ENCODE assay signal across 8 cellular contexts in the genomic region with DNA sequence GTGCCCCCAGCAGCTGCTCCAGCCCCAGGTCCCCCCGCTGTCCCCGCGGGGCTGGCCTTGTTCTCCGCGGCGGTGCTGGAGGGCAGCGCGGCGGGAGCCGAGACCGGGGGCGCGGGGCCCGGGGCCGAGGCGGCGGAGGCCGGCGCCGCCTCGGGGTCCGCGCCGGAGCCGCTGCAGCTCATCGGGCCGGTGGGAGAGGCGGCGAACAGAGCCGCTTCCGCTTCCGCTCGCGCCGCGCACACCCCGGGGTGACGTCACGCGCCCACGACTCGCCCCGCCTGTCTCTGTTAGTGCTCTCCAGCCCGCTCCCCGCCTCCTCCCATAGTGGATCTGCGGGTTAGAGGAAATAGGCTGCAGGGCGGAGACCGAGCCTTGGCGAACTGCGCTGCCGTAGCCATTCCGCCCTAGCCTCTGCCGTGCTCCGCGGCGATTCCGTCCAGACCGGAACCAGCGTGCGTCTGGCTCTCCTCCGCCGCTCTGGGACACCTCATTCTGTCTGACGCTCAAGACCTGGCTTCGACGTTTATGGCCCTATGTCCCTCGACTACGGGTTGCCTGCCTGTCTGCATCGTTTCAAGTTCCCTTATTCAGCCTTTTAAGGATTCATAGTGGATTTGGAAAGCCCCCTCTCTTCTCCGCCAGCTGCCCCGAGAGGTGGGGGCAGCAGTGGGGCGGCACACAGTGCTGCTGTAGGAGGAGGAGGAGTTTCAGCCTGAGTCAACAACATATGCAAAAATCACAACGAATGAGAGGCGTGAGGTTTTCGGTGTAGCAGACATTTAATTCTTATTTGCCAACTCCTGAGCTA. TPM values are rescaled to one million over a fixed set of nuclear protein-coding genes. Genes with fewer than 3 reads are reported as not detected.
A peak's percentile ranks its signal among the peaks of the same experiment; 100 is the strongest.
DNase-seq lines count a peak whose midpoint lies in the region; ATAC-seq and TF ChIP-seq lines count a peak whose summit lies in the region.

TAF10 (minus strand) TSS at position 209 of the 808 bp plus-strand sequence; CDS start at position 182, 27 bp downstream.

- peak within 1 kb of the TSS; percentile 86 to 93 for H3K4me3 Mint-ChIP-seq in CD14-positive monocyte

- no peaks in the 10 kb centered on the region for H3K27me3 ChIP-seq in left lung

- peak within 1 kb of the TSS; percentile 67 to 81 for H3K4me3 ChIP-seq in left lung

- intact Hi-C loops in CD14-positive monocyte (cut with micrococcal nuclease) (loop anchor here (5.0 to 10.0 kb wide), 5 partner anchors 40 to 380 kb away; partner anchors contain the start of genes FHIP1B (in 2 of the 2), ARFIP2 (in 1 of the 2), CNGA4 (in 1 of the 2) and SMPD1 (in 1 of the 2)), left lung (cut with DNase I) (no loop called here)

- H3K4me1 ChIP-seq in left lung: peaks cover 13 to 80% of the 10 kb centered on the region in 2 donors

- ATAC-seq in GM19395 (IDR thresholded peaks at IDR 0.05; ENCODE audit: unreplicated experiment) (peak; percentile 87), HG03558 (IDR thresholded peaks at IDR 0.05; ENCODE audit: extremely low read depth, unreplicated experiment) (peak; percentile 57), left lung (peak; percentile 95)

- peak; percentile 98 for DNase-seq in CD14-positive monocyte (ENCODE audit: low spot score)
- peak; percentile 92 for DNase-seq in NCI-H748 treated with DMSO at 0.1 percent for 48 hours (lab: John Stamatoyannopoulos, UW)
- DNase-seq in activated CD4-positive, alpha-beta T cell treated with anti-CD3 and anti-CD28 coated beads, Interleukin-2, amount 50 U/mL, for 24 hours (ENCODE audit: low read depth in 1 of 2, low spot score in 1 of 2): peak; percentile 90 to 94
- peak; percentile 96 for DNase-seq in dedifferentiated amniotic fluid mesenchymal stem cell (ENCODE audit: extremely low spot score)
- peak; percentile 99 for DNase-seq in left lung
- peak; percentile 91 for DNase-seq in stimulated activated CD4-positive, alpha-beta T cell treated with anti-CD3 and anti-CD28 coated beads, Interleukin-2, amount 100 ng/mL, for 4 hours (ENCODE audit: low read depth)

- H3K9me3 Mint-ChIP-seq in CD14-positive monocyte: no peaks in the 10 kb centered on the region

- peaks cover 41 to 42% of the 10 kb centered on the region in 2 donors for H3K36me3 Mint-ChIP-seq in CD14-positive monocyte

- no peak for TF ChIP-seq CTCF in CD14-positive monocyte (IDR thresholded peaks at IDR 0.05)
- peak in 1 of 2 donors; percentile 7 for TF ChIP-seq CTCF in left lung (IDR thresholded peaks at IDR 0.05)

- H3K36me3 ChIP-seq in left lung: peaks cover 0 to 74% of the 10 kb centered on the region in 2 donors

- H3K4me1 Mint-ChIP-seq in CD14-positive monocyte: peaks cover 33% of the 10 kb centered on the region

- H3K27ac ChIP-seq in left lung: peak within 1 kb of the TSS; percentile 98 to 99

- peak within 1 kb of the TSS in 6 of 7 donors; percentile 90 to 96 (median 95) for H3K27ac Mint-ChIP-seq in CD14-positive monocyte

- no peaks in the 10 kb centered on the region for H3K9me3 ChIP-seq in left lung

- H3K27me3 Mint-ChIP-seq in CD14-positive monocyte (ENCODE audit: low read depth in 3 of 3): no peaks in the 10 kb centered on the region

RNA-seq across cellular contexts. Expression of gene TAF10, which starts in this region (rescaled TPM):
- 100 to 1,000 TPM; 232 to 233 TPM for polyA plus RNA-seq in CD14-positive monocyte
- 100 to 1,000 TPM; 127 TPM for total RNA-seq in left lung

Comparison
In these comparisons a context has a peak if more than half of its experiments do, and no peak if none do; other contexts are left out.
1. Peak in every context shown above with its lines: DNase-seq, ATAC-seq, H3K4me3 ChIP-seq and H3K27ac ChIP-seq.
2. intact Hi-C loops: an anchor here in CD14-positive monocyte (5.0 to 10.0 kb wide); none called in left lung.